1 cellular context compared by ENCODE assay signal in the genomic region with DNA sequence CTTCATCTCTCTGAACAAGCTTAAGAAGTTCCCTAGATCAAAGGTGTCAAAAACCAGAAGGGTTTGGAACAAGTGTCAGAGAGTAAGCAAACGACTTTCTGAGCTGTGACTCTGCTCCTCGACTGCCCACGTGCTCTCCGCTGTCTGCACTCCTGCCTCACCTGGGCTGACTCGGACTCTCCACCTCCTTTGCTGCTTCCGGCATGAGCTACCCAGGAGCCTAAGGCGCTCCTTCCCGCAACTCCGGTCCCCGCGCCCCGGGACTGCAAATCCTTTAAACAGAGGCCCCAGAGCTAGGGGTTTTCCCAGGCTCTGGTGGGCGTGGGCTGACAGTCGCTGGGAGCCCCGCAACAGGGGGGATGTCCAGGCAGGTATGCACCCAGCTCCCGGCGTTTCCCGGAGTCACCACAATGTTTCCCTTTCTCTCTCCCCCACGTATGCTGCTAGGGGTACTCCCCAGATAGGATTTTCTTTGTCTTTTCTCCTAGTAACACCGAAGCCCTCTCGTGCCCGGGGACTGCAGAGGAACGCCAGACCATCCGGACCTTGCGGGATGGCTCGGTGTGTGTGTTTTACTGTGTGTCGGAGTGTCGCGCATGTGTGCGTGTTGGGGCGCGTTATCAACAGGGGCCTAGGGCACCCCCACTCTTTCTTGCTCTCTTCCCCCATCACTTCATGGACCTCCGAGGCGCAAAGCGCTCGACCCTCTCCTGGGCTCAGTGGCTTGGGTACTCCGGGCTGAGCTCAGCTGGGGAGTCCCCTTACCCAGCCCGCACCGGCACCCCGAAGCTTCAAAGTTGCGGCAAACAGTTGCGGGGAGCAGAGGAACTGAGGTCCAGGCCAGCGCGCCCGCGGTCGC.
A peak's percentile ranks its signal among the peaks of the same experiment; 100 is the strongest.
TF ChIP-seq lines count a peak whose summit lies in the region.

No MANE protein-coding gene starts in this region.

TF ChIP-seq in H1, 55 proteins besides CTCF, POLR2A, EP300 and RAD21 (continued from another document):
- TF ChIP-seq, protein P1, sequence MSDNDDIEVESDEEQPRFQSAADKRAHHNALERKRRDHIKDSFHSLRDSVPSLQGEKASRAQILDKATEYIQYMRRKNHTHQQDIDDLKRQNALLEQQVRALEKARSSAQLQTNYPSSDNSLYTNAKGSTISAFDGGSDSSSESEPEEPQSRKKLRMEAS (IDR thresholded peaks at IDR 0.05) = peak; percentile 98
- TF ChIP-seq, protein P2, sequence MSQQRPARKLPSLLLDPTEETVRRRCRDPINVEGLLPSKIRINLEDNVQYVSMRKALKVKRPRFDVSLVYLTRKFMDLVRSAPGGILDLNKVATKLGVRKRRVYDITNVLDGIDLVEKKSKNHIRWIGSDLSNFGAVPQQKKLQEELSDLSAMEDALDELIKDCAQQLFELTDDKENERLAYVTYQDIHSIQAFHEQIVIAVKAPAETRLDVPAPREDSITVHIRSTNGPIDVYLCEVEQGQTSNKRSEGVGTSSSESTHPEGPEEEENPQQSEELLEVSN (IDR thresholded peaks at IDR 0.05) = peak; percentile 93
- TF ChIP-seq USF2 (IDR thresholded peaks at IDR 0.05; ENCODE audit: low read length) (peak; percentile 36; the same call in 1 of the 2 replicates), SIN3A (conservative IDR thresholded peaks at IDR 0.05 in 1 of 2, IDR thresholded peaks at IDR 0.05 in 1 of 2; ENCODE audit: low read depth in 1 of 2, low read length in 2 of 2) (peak in 1 of 2 experiments; percentile 68; a peak in 1 of 4 replicates), EZH2 (IDR thresholded peaks at IDR 0.05; ENCODE audit: low read depth, low read length, severe bottlenecking) (peak; percentile 61), KDM4A (IDR thresholded peaks at IDR 0.05; ENCODE audit: low read depth, low read length, severe bottlenecking) (peak; percentile 97)
- TF ChIP-seq, protein P3, sequence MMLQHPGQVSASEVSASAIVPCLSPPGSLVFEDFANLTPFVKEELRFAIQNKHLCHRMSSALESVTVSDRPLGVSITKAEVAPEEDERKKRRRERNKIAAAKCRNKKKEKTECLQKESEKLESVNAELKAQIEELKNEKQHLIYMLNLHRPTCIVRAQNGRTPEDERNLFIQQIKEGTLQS (IDR thresholded peaks at IDR 0.05; ENCODE audit: insufficient read depth, low read depth, low read length) = no peak
